20 cellular contexts compared by ENCODE assay signal in genomic region chr1:156394082-156394481, GRCh38. TPM values are rescaled to one million over a fixed set of nuclear protein-coding genes. Genes with fewer than 3 reads are reported as not detected.
A peak's percentile ranks its signal among the peaks of the same experiment; 100 is the strongest.
DNase-seq lines count a peak whose midpoint lies in the region; ATAC-seq and TF ChIP-seq lines count a peak whose summit lies in the region.
"Had no signal": no experiment of that assay in that cellular context is flagged by ENCODE, and none has a peak within 500 bp of the region (broad histone marks: within the 10 kb centered on the region; RNA-seq: fewer than 3 reads in every experiment).

No MANE protein-coding gene starts in this region.

- H3K27ac ChIP-seq in neural progenitor cell, result no peak overlapping the region
- H3K27ac ChIP-seq: 22Rv1, A549, C4-2B, GM23248, HL-60 had no signal

- H4K20me1 ChIP-seq in neural progenitor cell (ENCODE audit: low read depth), result peaks cover 24% of the 10 kb centered on the region

- H3K4me1 Mint-ChIP-seq in neural progenitor cell, result peaks cover 29% of the 10 kb centered on the region
- H3K4me1 Mint-ChIP-seq in activated CD8-positive, alpha-beta memory T cell treated with anti-CD3 and anti-CD28 coated beads, Interleukin-2, amount 10 ng/mL, durations not matched to agents 7 days and 5 days, result no peaks in the 10 kb centered on the region

- H3K27ac Mint-ChIP-seq in neural progenitor cell, result no peak overlapping the region
- H3K27ac Mint-ChIP-seq in activated CD8-positive, alpha-beta memory T cell treated with anti-CD3 and anti-CD28 coated beads, Interleukin-2, amount 10 ng/mL, durations not matched to agents 7 days and 5 days, result no peak overlapping the region
- H3K27ac Mint-ChIP-seq: CD4-positive, alpha-beta T cell had no signal

- peaks cover 2% of the 10 kb centered on the region for H3K36me3 Mint-ChIP-seq in neural progenitor cell
- H3K36me3 Mint-ChIP-seq in activated CD8-positive, alpha-beta memory T cell treated with anti-CD3 and anti-CD28 coated beads, Interleukin-2, amount 10 ng/mL, durations not matched to agents 7 days and 5 days, result no peaks in the 10 kb centered on the region

- no peaks in the 10 kb centered on the region for H3K79me2 ChIP-seq in neural progenitor cell (ENCODE audit: low read depth)

- H3K4me3 ChIP-seq in neural progenitor cell, result no peak overlapping the region
- H3K4me3 ChIP-seq: A549, GM23248 had no signal

- ATAC-seq in left lobe of liver, result peak; percentile 35
- ATAC-seq in activated CD8-positive, alpha-beta memory T cell treated with anti-CD3 and anti-CD28 coated beads, Interleukin-2, amount 10 ng/mL, durations not matched to agents 7 days and 5 days, result no peak
- ATAC-seq: A549 had no signal

- TF ChIP-seq CTCF in neural progenitor cell (IDR thresholded peaks at IDR 0.05), result no peak

- H3F3A ChIP-seq in neural progenitor cell (ENCODE audit: low read depth), result peaks cover 48% of the 10 kb centered on the region

- peak overlapping the region; percentile 49 for H3K4me2 ChIP-seq in neural progenitor cell
- H3K4me2 ChIP-seq: A549 had no signal

- H3K27me3 Mint-ChIP-seq in neural progenitor cell (ENCODE audit: insufficient read depth, low read depth), result peaks cover 45% of the 10 kb centered on the region
- peaks cover 18% of the 10 kb centered on the region for H3K27me3 Mint-ChIP-seq in activated CD8-positive, alpha-beta memory T cell treated with anti-CD3 and anti-CD28 coated beads, Interleukin-2, amount 10 ng/mL, durations not matched to agents 7 days and 5 days

- no peaks in the 10 kb centered on the region for H3K9me3 ChIP-seq in neural progenitor cell (ENCODE audit: low read depth)
- H3K9me3 ChIP-seq: A549 had no signal

- CTCF ChIA-PET in activated CD8-positive, alpha-beta memory T cell treated with anti-CD3 and anti-CD28 coated beads, Interleukin-2, amount 10 ng/mL, durations not matched to agents 7 days and 5 days (lab: Charles Lee), result interaction anchor here (1.1 to 1.2 kb wide), 3 partner anchors 8 to 52 kb away, joined by 3 read pairs; no protein-coding TSS in a partner anchor

- no peak overlapping the region for H2AFZ ChIP-seq in neural progenitor cell (replicated peaks)
- H2AFZ ChIP-seq: GM23248 had no signal

- no peaks in the 10 kb centered on the region for H3K36me3 ChIP-seq in neural progenitor cell

- H3K4me1 ChIP-seq in neural progenitor cell, result peaks cover 60% of the 10 kb centered on the region

- peak; percentile 48 for DNase-seq in DMS53 (lab: John Stamatoyannopoulos, UW)
- DNase-seq in DMS53 treated with DMSO at 0.1 percent for 48 hours (lab: John Stamatoyannopoulos, UW; ENCODE audit: unreplicated experiment), result no peak
- DNase-seq in left lobe of liver (ENCODE audit: low spot score), result no peak
- DNase-seq in neural progenitor cell (ENCODE audit: low spot score), result peak; percentile 68
- DNase-seq in DMS79 treated with DMSO at 0.1 percent for 48 hours (lab: John Stamatoyannopoulos, UW), result no peak
- DNase-seq in activated CD8-positive, alpha-beta memory T cell treated with anti-CD3 and anti-CD28 coated beads, Interleukin-2, amount 10 ng/mL, durations not matched to agents 7 days and 5 days, result no peak
- DNase-seq in cerebellar nuclear complex (lab: John Stamatoyannopoulos, UW), result no peak
- DNase-seq: AML-193; CD4-positive, alpha-beta T cell; DND-41; EL; GM23248; IMR-90; KBM-7 had no signal

- no peak overlapping the region for H3K9ac ChIP-seq in neural progenitor cell
- H3K9ac ChIP-seq: GM23248 had no signal

- peaks cover 42% of the 10 kb centered on the region for H3K27me3 ChIP-seq in neural progenitor cell

- H3K9me3 Mint-ChIP-seq in neural progenitor cell, result peaks cover 2% of the 10 kb centered on the region
- H3K9me3 Mint-ChIP-seq in activated CD8-positive, alpha-beta memory T cell treated with anti-CD3 and anti-CD28 coated beads, Interleukin-2, amount 10 ng/mL, durations not matched to agents 7 days and 5 days (ENCODE audit: low read depth), result no peaks in the 10 kb centered on the region
- H3K9me3 Mint-ChIP-seq: CD4-positive, alpha-beta T cell had no signal

- no peak overlapping the region for H3K4me3 Mint-ChIP-seq in neural progenitor cell
- no peak overlapping the region for H3K4me3 Mint-ChIP-seq in activated CD8-positive, alpha-beta memory T cell treated with anti-CD3 and anti-CD28 coated beads, Interleukin-2, amount 10 ng/mL, durations not matched to agents 7 days and 5 days
- H3K4me3 Mint-ChIP-seq: CD4-positive, alpha-beta T cell had no signal

RNA-seq across cellular contexts. Expression of gene RHBG, which starts 25.1 kb away (rescaled TPM):
- 2.8 TPM for total RNA-seq in left lobe of liver
- total RNA-seq in neural progenitor cell (ENCODE audit: low replicate concordance), result not detected in 2 replicates
- not detected for total RNA-seq in activated CD8-positive, alpha-beta memory T cell treated with anti-CD3 and anti-CD28 coated beads, Interleukin-2, amount 10 ng/mL, durations not matched to agents 7 days and 5 days
- total RNA-seq: CD4-positive, alpha-beta T cell; GM23248; HT1080; IMR-90 had no signal

RNA-seq across cellular contexts. Expression of gene TSACC, which starts 55.8 kb away (rescaled TPM):
- total RNA-seq in left lobe of liver (0.40 TPM), neural progenitor cell (ENCODE audit: low replicate concordance) (0.87 TPM in 1 of 2 replicates, not detected in the other)
- not detected for total RNA-seq in activated CD8-positive, alpha-beta memory T cell treated with anti-CD3 and anti-CD28 coated beads, Interleukin-2, amount 10 ng/mL, durations not matched to agents 7 days and 5 days
- total RNA-seq: CD4-positive, alpha-beta T cell; G401; GM23248; IMR-90 had no signal

RNA-seq across cellular contexts. Expression of gene CCT3, which starts 56.0 kb away (rescaled TPM):
- total RNA-seq in left lobe of liver (80.8 TPM), neural progenitor cell (ENCODE audit: low replicate concordance) (434 and 523 TPM in 2 replicates)
- 100 to 1,000 TPM; 253 to 361 TPM for total RNA-seq in activated CD8-positive, alpha-beta memory T cell treated with anti-CD3 and anti-CD28 coated beads, Interleukin-2, amount 10 ng/mL, durations not matched to agents 7 days and 5 days

Comparison
In these comparisons a context has a peak if more than half of its experiments do, and no peak if none do; other contexts are left out.
1. DNase-seq: peak in DMS53 (single experiment) and neural progenitor cell (single experiment); none in DMS53 treated with DMSO at 0.1 percent for 48 hours (single experiment), left lobe of liver (single experiment), DMS79 treated with DMSO at 0.1 percent for 48 hours (single experiment), activated CD8-positive, alpha-beta memory T cell treated with anti-CD3 and anti-CD28 coated beads, Interleukin-2, amount 10 ng/mL, durations not matched to agents 7 days and 5 days (single experiment) and cerebellar nuclear complex (0 of 2).